Comparison of ENCODE assay signal across 18 cellular contexts in genomic region chr2:229392214-229392613, GRCh38.
A peak's percentile ranks its signal among the peaks of the same experiment; 100 is the strongest.
DNase-seq lines count a peak whose midpoint lies in the region; ATAC-seq and TF ChIP-seq lines count a peak whose summit lies in the region.
"Had no signal": no experiment of that assay in that cellular context is flagged by ENCODE, and none has a peak within 500 bp of the region (broad histone marks: within the 10 kb centered on the region; RNA-seq: fewer than 3 reads in every experiment).

No MANE protein-coding gene starts in this region.

- H3K27me3 Mint-ChIP-seq in nephron (ENCODE audit: low read depth) = no peaks in the 10 kb centered on the region
- no peaks in the 10 kb centered on the region for H3K27me3 Mint-ChIP-seq in activated CD8-positive, alpha-beta T cell treated with anti-CD3 and anti-CD28 coated beads, Interleukin-2, amount 10 ng/mL, durations not matched to agents 7 days and 5 days (ENCODE audit: low read depth)

- peaks cover 13% of the 10 kb centered on the region for H3K4me1 ChIP-seq in adipocyte (ENCODE audit: control insufficient read depth, insufficient read depth, low read length)
- peaks cover 0 to 3% of the 10 kb centered on the region in 2 donors for H3K4me1 ChIP-seq in ascending aorta
- no peaks in the 10 kb centered on the region for H3K4me1 ChIP-seq in foreskin keratinocyte
- H3K4me1 ChIP-seq: Caco-2 had no signal

- H3K9ac ChIP-seq in adipocyte (ENCODE audit: low read length) = no peak overlapping the region

- no peaks in the 10 kb centered on the region for H3K9me3 ChIP-seq in adipocyte (ENCODE audit: control insufficient read depth, low read length)
- peaks cover 0 to 2% of the 10 kb centered on the region in 2 donors for H3K9me3 ChIP-seq in ascending aorta
- H3K9me3 ChIP-seq: Caco-2 had no signal

- H3K27ac ChIP-seq in ascending aorta (peak overlapping the region in 1 of 2 donors; percentile 10), foreskin keratinocyte (no peak overlapping the region)
- H3K27ac ChIP-seq: brain microvascular endothelial cell, VCaP had no signal

- H3K4me3 Mint-ChIP-seq in nephron = no peak overlapping the region
- no peak overlapping the region for H3K4me3 Mint-ChIP-seq in activated CD8-positive, alpha-beta T cell treated with anti-CD3 and anti-CD28 coated beads, Interleukin-2, amount 10 ng/mL, durations not matched to agents 7 days and 5 days
- H3K4me3 Mint-ChIP-seq: H9 had no signal

- DNase-seq in AG09309 (ENCODE audit: low read depth) = peak; percentile 10
- DNase-seq in adipocyte (ENCODE audit: low read depth) = peak; percentile 50
- peak; percentile 49 for DNase-seq in globus pallidus (ENCODE audit: low spot score)
- DNase-seq in activated CD8-positive, alpha-beta T cell treated with anti-CD3 and anti-CD28 coated beads, Interleukin-2, amount 10 ng/mL, durations not matched to agents 7 days and 5 days = no peak
- no peak for DNase-seq in ascending aorta (ENCODE audit: low spot score in 2 of 2)
- DNase-seq in foreskin keratinocyte = no peak
- DNase-seq: ACHN; activated effector memory CD4-positive, alpha-beta T cell treated with anti-CD3 and anti-CD28 coated beads, Interleukin-2, amount 50 U/mL, for 16 hours; brain microvascular endothelial cell; Caco-2; foreskin melanocyte; H9; NCI-H2029; NCI-H69; stimulated activated naive CD4-positive, alpha-beta T cell treated with Interleukin-2 at 50 U/mL for 16 hours had no signal

- H3K9me3 Mint-ChIP-seq in nephron = peaks cover 26% of the 10 kb centered on the region
- H3K9me3 Mint-ChIP-seq in activated CD8-positive, alpha-beta T cell treated with anti-CD3 and anti-CD28 coated beads, Interleukin-2, amount 10 ng/mL, durations not matched to agents 7 days and 5 days (ENCODE audit: insufficient read depth) = no peaks in the 10 kb centered on the region

- peaks cover 31% of the 10 kb centered on the region for H3K4me1 Mint-ChIP-seq in nephron
- H3K4me1 Mint-ChIP-seq in activated CD8-positive, alpha-beta T cell treated with anti-CD3 and anti-CD28 coated beads, Interleukin-2, amount 10 ng/mL, durations not matched to agents 7 days and 5 days (ENCODE audit: low read depth) = no peaks in the 10 kb centered on the region

- ATAC-seq in activated CD8-positive, alpha-beta T cell treated with anti-CD3 and anti-CD28 coated beads, Interleukin-2, amount 10 ng/mL, durations not matched to agents 7 days and 5 days = no peak
- ATAC-seq in GM19395 (IDR thresholded peaks at IDR 0.05; ENCODE audit: unreplicated experiment) = no peak
- no peak for ATAC-seq in foreskin keratinocyte

- intact Hi-C loops in ascending aorta (cut with DNase I) = no loop called here

- POLR2A ChIA-PET in activated CD8-positive, alpha-beta T cell treated with anti-CD3 and anti-CD28 coated beads, Interleukin-2, amount 10 ng/mL, durations not matched to agents 7 days and 5 days (lab: Charles Lee) = no interaction called here

- H3K27me3 ChIP-seq in adipocyte (replicated peaks; ENCODE audit: control insufficient read depth, insufficient read depth, low read length) (no peaks in the 10 kb centered on the region), ascending aorta (no peaks in the 10 kb centered on the region), foreskin keratinocyte (no peaks in the 10 kb centered on the region)
- H3K27me3 ChIP-seq: brain microvascular endothelial cell had no signal

- TF ChIP-seq CTCF in AG09309 (IDR thresholded peaks at IDR 0.05; ENCODE audit: control insufficient read depth, insufficient read depth, low read depth, low read length, missing control alignments) (no peak), nephron (IDR thresholded peaks at IDR 0.05; ENCODE audit: unreplicated experiment in 3 of 3) (no peak), ascending aorta (IDR thresholded peaks at IDR 0.05) (no peak), foreskin keratinocyte (conservative IDR thresholded peaks at IDR 0.05) (no peak)

- CTCF ChIA-PET in activated CD8-positive, alpha-beta T cell treated with anti-CD3 and anti-CD28 coated beads, Interleukin-2, amount 10 ng/mL, durations not matched to agents 7 days and 5 days (lab: Charles Lee) = no interaction called here

- H3K4me3 ChIP-seq in AG09309 (ENCODE audit: control insufficient read depth, low read depth, low read length) = no peak overlapping the region
- no peak overlapping the region for H3K4me3 ChIP-seq in adipocyte (ENCODE audit: low read length)
- no peak overlapping the region for H3K4me3 ChIP-seq in ascending aorta

- peak overlapping the region in 2 of 3 experiments; percentile 49 to 77 for H3K27ac Mint-ChIP-seq in nephron
- H3K27ac Mint-ChIP-seq in activated CD8-positive, alpha-beta T cell treated with anti-CD3 and anti-CD28 coated beads, Interleukin-2, amount 10 ng/mL, durations not matched to agents 7 days and 5 days = no peak overlapping the region
- H3K27ac Mint-ChIP-seq: H9 had no signal

- peaks cover 4% of the 10 kb centered on the region for H3K36me3 Mint-ChIP-seq in nephron (ENCODE audit: low read depth)
- no peaks in the 10 kb centered on the region for H3K36me3 Mint-ChIP-seq in activated CD8-positive, alpha-beta T cell treated with anti-CD3 and anti-CD28 coated beads, Interleukin-2, amount 10 ng/mL, durations not matched to agents 7 days and 5 days (ENCODE audit: low read depth)

- H3K36me3 ChIP-seq in adipocyte (ENCODE audit: control insufficient read depth, insufficient read depth, low read length, severe bottlenecking) = no peaks in the 10 kb centered on the region
- no peaks in the 10 kb centered on the region for H3K36me3 ChIP-seq in ascending aorta
- H3K36me3 ChIP-seq: brain microvascular endothelial cell had no signal

Comparison
In these comparisons a context has a peak if more than half of its experiments do, and no peak if none do; other contexts are left out.
1. DNase-seq: peak in AG09309 (single experiment), adipocyte (single experiment) and globus pallidus (single experiment); none in activated CD8-positive, alpha-beta T cell treated with anti-CD3 and anti-CD28 coated beads, Interleukin-2, amount 10 ng/mL, durations not matched to agents 7 days and 5 days (single experiment), ascending aorta (0 of 2) and foreskin keratinocyte (0 of 2).